Comparison of ENCODE assay signal across 1 cellular context in the genomic region with DNA sequence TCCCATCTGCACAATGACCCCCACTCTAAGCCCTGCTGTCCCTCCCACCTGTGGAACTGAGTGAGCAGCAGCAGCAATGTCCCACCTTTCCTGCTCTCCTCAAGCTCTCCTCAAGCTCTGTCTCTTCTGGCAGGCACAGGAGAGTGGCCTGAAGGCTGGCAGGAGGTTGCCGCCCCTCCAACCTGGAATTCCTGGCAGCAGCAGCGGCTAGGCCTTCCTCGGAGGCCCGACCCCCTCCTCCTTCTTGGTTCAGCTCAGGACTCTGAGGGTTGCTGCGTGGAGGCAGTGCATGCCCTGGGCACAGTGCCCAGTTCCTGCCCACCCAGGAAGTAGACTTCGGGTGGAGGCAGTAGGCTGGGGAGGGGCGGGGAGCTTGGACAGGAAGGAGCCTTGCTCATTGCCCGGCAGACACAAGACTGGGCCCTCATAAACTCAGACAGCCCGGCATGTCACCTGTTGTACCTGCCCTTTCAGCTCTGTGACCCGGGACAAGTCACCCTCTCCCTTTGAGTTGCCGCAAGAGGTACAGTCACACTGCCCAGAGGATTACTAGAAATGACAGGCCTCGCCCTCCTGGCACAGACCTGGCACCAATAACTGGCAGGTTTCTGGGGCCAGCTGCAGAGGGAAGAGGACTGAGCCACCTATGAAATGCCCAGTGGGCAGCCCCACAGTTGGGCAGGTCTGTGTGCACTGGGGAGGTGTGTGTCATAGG.
TF ChIP-seq lines count a peak whose summit lies in the region.

No MANE protein-coding gene starts in this region.

TF ChIP-seq in HepG2, 621 proteins besides CTCF, POLR2A, EP300 and RAD21 (continued from another document and continues in another):
- TF ChIP-seq, protein P1, sequence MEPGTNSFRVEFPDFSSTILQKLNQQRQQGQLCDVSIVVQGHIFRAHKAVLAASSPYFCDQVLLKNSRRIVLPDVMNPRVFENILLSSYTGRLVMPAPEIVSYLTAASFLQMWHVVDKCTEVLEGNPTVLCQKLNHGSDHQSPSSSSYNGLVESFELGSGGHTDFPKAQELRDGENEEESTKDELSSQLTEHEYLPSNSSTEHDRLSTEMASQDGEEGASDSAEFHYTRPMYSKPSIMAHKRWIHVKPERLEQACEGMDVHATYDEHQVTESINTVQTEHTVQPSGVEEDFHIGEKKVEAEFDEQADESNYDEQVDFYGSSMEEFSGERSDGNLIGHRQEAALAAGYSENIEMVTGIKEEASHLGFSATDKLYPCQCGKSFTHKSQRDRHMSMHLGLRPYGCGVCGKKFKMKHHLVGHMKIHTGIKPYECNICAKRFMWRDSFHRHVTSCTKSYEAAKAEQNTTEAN (CRISPR knock-in tag; conservative IDR thresholded peaks at IDR 0.05), result no peak
- TF ChIP-seq HDAC2 (CRISPR knock-in tag; IDR thresholded peaks at IDR 0.05), result peak; percentile 40; the same call in 1 of the 2 replicates
- TF ChIP-seq ZNF362 (CRISPR knock-in tag; IDR thresholded peaks at IDR 0.05; ENCODE audit: borderline replicate concordance), result no peak
- TF ChIP-seq, protein P2, sequence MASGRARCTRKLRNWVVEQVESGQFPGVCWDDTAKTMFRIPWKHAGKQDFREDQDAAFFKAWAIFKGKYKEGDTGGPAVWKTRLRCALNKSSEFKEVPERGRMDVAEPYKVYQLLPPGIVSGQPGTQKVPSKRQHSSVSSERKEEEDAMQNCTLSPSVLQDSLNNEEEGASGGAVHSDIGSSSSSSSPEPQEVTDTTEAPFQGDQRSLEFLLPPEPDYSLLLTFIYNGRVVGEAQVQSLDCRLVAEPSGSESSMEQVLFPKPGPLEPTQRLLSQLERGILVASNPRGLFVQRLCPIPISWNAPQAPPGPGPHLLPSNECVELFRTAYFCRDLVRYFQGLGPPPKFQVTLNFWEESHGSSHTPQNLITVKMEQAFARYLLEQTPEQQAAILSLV (CRISPR knock-in tag; IDR thresholded peaks at IDR 0.05; ENCODE audit: borderline replicate concordance), result no peak
- TF ChIP-seq ZNF274 (CRISPR knock-in tag; IDR thresholded peaks at IDR 0.05), result 0 out of 2 replicates have a peak, but pooled peaks have one; percentile 54
- TF ChIP-seq YEATS2 (CRISPR knock-in tag; IDR thresholded peaks at IDR 0.05; ENCODE audit: borderline replicate concordance), result no peak
- no peak for TF ChIP-seq ZNF180 (CRISPR knock-in tag; IDR thresholded peaks at IDR 0.05; ENCODE audit: borderline replicate concordance, low read depth)
- TF ChIP-seq ZNF326 (CRISPR knock-in tag; IDR thresholded peaks at IDR 0.05; ENCODE audit: borderline replicate concordance), result no peak
- TF ChIP-seq, protein P3, sequence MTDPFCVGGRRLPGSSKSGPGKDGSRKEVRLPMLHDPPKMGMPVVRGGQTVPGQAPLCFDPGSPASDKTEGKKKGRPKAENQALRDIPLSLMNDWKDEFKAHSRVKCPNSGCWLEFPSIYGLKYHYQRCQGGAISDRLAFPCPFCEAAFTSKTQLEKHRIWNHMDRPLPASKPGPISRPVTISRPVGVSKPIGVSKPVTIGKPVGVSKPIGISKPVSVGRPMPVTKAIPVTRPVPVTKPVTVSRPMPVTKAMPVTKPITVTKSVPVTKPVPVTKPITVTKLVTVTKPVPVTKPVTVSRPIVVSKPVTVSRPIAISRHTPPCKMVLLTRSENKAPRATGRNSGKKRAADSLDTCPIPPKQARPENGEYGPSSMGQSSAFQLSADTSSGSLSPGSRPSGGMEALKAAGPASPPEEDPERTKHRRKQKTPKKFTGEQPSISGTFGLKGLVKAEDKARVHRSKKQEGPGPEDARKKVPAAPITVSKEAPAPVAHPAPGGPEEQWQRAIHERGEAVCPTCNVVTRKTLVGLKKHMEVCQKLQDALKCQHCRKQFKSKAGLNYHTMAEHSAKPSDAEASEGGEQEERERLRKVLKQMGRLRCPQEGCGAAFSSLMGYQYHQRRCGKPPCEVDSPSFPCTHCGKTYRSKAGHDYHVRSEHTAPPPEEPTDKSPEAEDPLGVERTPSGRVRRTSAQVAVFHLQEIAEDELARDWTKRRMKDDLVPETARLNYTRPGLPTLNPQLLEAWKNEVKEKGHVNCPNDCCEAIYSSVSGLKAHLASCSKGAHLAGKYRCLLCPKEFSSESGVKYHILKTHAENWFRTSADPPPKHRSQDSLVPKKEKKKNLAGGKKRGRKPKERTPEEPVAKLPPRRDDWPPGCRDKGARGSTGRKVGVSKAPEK (CRISPR knock-in tag; IDR thresholded peaks at IDR 0.05; ENCODE audit: borderline replicate concordance), result no peak
- TF ChIP-seq, protein P4, sequence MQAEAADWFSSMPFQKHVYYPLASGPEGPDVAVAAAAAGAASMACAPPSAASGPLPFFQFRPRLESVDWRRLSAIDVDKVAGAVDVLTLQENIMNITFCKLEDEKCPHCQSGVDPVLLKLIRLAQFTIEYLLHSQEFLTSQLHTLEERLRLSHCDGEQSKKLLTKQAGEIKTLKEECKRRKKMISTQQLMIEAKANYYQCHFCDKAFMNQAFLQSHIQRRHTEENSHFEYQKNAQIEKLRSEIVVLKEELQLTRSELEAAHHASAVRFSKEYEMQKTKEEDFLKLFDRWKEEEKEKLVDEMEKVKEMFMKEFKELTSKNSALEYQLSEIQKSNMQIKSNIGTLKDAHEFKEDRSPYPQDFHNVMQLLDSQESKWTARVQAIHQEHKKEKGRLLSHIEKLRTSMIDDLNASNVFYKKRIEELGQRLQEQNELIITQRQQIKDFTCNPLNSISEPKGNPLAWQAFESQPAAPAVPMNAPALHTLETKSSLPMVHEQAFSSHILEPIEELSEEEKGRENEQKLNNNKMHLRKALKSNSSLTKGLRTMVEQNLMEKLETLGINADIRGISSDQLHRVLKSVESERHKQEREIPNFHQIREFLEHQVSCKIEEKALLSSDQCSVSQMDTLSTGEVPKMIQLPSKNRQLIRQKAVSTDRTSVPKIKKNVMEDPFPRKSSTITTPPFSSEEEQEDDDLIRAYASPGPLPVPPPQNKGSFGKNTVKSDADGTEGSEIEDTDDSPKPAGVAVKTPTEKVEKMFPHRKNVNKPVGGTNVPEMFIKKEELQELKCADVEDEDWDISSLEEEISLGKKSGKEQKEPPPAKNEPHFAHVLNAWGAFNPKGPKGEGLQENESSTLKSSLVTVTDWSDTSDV (CRISPR knock-in tag; IDR thresholded peaks at IDR 0.05), result no peak
- no peak for TF ChIP-seq CENPT (CRISPR knock-in tag; IDR thresholded peaks at IDR 0.05; ENCODE audit: low read depth)
- no peak for TF ChIP-seq EED (CRISPR knock-in tag; IDR thresholded peaks at IDR 0.05)
- TF ChIP-seq, protein P5, sequence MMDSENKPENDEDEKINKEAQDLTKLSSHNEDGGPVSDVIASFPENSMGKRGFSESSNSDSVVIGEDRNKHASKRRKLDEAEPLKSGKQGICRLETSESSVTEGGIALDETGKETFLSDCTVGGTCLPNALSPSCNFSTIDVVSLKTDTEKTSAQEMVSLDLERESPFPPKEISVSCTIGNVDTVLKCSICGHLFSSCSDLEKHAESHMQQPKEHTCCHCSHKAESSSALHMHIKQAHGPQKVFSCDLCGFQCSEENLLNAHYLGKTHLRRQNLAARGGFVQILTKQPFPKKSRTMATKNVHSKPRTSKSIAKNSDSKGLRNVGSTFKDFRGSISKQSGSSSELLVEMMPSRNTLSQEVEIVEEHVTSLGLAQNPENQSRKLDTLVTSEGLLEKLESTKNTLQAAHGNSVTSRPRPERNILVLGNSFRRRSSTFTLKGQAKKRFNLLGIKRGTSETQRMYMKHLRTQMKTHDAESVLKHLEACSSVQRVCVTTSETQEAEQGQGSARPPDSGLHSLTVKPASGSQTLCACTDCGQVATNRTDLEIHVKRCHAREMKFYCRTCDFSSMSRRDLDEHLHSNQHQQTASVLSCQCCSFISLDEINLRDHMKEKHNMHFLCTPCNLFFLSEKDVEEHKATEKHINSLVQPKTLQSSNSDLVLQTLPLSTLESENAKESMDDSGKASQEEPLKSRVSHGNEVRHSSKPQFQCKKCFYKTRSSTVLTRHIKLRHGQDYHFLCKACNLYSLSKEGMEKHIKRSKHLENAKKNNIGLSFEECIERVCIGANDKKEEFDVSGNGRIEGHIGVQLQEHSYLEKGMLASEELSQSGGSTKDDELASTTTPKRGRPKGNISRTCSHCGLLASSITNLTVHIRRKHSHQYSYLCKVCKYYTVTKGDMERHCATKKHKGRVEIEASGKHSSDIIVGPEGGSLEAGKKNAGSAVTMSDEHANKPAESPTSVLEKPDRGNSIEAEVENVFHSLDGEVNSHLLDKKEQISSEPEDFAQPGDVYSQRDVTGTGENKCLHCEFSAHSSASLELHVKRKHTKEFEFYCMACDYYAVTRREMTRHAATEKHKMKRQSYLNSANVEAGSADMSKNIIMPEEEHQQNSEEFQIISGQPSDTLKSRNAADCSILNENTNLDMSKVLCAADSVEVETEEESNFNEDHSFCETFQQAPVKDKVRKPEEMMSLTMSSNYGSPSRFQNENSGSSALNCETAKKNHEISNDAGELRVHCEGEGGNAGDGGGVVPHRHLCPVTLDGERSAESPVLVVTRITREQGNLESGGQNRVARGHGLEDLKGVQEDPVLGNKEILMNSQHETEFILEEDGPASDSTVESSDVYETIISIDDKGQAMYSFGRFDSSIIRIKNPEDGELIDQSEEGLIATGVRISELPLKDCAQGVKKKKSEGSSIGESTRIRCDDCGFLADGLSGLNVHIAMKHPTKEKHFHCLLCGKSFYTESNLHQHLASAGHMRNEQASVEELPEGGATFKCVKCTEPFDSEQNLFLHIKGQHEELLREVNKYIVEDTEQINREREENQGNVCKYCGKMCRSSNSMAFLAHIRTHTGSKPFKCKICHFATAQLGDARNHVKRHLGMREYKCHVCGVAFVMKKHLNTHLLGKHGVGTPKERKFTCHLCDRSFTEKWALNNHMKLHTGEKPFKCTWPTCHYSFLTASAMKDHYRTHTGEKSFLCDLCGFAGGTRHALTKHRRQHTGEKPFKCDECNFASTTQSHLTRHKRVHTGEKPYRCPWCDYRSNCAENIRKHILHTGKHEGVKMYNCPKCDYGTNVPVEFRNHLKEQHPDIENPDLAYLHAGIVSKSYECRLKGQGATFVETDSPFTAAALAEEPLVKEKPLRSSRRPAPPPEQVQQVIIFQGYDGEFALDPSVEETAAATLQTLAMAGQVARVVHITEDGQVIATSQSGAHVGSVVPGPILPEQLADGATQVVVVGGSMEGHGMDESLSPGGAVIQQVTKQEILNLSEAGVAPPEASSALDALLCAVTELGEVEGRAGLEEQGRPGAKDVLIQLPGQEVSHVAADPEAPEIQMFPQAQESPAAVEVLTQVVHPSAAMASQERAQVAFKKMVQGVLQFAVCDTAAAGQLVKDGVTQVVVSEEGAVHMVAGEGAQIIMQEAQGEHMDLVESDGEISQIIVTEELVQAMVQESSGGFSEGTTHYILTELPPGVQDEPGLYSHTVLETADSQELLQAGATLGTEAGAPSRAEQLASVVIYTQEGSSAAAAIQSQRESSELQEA (CRISPR knock-in tag; IDR thresholded peaks at IDR 0.05; ENCODE audit: not compliant biosample characterization), result no peak
- TF ChIP-seq TCF12 (IDR thresholded peaks at IDR 0.05), result no peak
- no peak for TF ChIP-seq TCF12 (CRISPR knock-in tag; IDR thresholded peaks at IDR 0.05)
- 0 out of 2 replicates have a peak, but pooled peaks have one; percentile 14 for TF ChIP-seq NRL (CRISPR knock-in tag; IDR thresholded peaks at IDR 0.05; ENCODE audit: borderline replicate concordance)
- TF ChIP-seq, protein P6, sequence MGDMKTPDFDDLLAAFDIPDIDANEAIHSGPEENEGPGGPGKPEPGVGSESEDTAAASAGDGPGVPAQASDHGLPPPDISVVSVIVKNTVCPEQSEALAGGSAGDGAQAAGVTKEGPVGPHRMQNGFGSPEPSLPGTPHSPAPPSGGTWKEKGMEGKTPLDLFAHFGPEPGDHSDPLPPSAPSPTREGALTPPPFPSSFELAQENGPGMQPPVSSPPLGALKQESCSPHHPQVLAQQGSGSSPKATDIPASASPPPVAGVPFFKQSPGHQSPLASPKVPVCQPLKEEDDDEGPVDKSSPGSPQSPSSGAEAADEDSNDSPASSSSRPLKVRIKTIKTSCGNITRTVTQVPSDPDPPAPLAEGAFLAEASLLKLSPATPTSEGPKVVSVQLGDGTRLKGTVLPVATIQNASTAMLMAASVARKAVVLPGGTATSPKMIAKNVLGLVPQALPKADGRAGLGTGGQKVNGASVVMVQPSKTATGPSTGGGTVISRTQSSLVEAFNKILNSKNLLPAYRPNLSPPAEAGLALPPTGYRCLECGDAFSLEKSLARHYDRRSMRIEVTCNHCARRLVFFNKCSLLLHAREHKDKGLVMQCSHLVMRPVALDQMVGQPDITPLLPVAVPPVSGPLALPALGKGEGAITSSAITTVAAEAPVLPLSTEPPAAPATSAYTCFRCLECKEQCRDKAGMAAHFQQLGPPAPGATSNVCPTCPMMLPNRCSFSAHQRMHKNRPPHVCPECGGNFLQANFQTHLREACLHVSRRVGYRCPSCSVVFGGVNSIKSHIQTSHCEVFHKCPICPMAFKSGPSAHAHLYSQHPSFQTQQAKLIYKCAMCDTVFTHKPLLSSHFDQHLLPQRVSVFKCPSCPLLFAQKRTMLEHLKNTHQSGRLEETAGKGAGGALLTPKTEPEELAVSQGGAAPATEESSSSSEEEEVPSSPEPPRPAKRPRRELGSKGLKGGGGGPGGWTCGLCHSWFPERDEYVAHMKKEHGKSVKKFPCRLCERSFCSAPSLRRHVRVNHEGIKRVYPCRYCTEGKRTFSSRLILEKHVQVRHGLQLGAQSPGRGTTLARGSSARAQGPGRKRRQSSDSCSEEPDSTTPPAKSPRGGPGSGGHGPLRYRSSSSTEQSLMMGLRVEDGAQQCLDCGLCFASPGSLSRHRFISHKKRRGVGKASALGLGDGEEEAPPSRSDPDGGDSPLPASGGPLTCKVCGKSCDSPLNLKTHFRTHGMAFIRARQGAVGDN (CRISPR knock-in tag; IDR thresholded peaks at IDR 0.05), result peak; percentile 91
- TF ChIP-seq ZFP41 (CRISPR knock-in tag; IDR thresholded peaks at IDR 0.05; ENCODE audit: borderline replicate concordance), result no peak
- no peak for TF ChIP-seq ZNF879 (CRISPR knock-in tag; IDR thresholded peaks at IDR 0.05)
- TF ChIP-seq ZNF256 (CRISPR knock-in tag; conservative IDR thresholded peaks at IDR 0.05), result no peak
- no peak for TF ChIP-seq KAT2B (IDR thresholded peaks at IDR 0.05; ENCODE audit: borderline replicate concordance, low read depth, low read length)
